ENCODE assay signal across 1 cellular context in the genomic region with DNA sequence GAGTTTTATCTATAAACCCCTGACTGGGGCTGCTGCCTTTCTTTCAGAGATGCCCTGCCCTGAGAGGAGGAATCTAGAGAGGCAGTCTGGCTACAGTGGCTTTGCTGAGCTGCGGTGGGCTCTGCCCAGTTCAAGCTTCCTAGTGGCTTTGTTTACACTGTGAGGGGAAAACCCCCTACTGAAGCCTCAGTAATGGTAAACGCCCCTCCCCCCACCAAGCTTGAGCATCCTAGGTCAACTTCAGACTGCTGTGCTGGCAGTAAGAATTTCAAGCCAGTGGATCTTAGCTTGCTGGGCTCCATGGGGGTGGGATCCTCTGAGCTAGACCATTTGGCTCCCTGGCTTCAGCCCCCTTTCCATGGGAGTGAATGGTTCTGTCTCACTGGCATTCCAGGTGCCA. TPM values are rescaled to one million over a fixed set of nuclear protein-coding genes. Genes with fewer than 3 reads are reported as not detected.
"Had no signal": no experiment of that assay in that cellular context is flagged by ENCODE, and none has a peak within 500 bp of the region (broad histone marks: within the 10 kb centered on the region; RNA-seq: fewer than 3 reads in every experiment).

No MANE protein-coding gene starts in this region.

RNA-seq across cellular contexts. Expression of a gene that starts 44.1 kb away (rescaled TPM):
- total RNA-seq: MCF 10A had no signal
